7 cellular contexts compared by ENCODE assay signal in genomic region chr22:10722804-10723203, GRCh38.
DNase-seq lines count a peak whose midpoint lies in the region; ATAC-seq and TF ChIP-seq lines count a peak whose summit lies in the region.
"Not testable (repeated sequence)": the region's sequence is repeated elsewhere in the genome, so short reads cannot be mapped to it uniquely, and the experiment has no call there.

No MANE protein-coding gene starts in this region.

- ATAC-seq in foreskin keratinocyte (peak; percentile 31), mucosa of descending colon (peak; percentile 7), aorta (ENCODE audit: low FRiP score) (peak; percentile 28)
- peak; percentile 9 for ATAC-seq in stimulated activated naive CD8-positive, alpha-beta T cell treated with anti-CD3 and anti-CD28 coated beads, Interleukin-15, Interleukin-2, amounts not matched to agents 100 U/mL and 50 U/mL, for 24 hours

- not testable (repeated sequence) for H3K79me2 ChIP-seq in Karpas-422 (ENCODE audit: low read length)

- TF ChIP-seq CTCF in foreskin keratinocyte (conservative IDR thresholded peaks at IDR 0.05); liver (IDR thresholded peaks at IDR 0.05; ENCODE audit: low read depth, low read length, missing input control); mucosa of descending colon (IDR thresholded peaks at IDR 0.05): not testable (repeated sequence)

- H3K27ac ChIP-seq in Karpas-422 (ENCODE audit: low read length); foreskin keratinocyte; liver (ENCODE audit: low read depth in 1 of 2, low read length in 2 of 2); aorta (ENCODE audit: low read depth in 1 of 2, low read length in 2 of 2): not testable (repeated sequence)

- not testable (repeated sequence) for H4K20me1 ChIP-seq in Karpas-422 (ENCODE audit: insufficient read depth, low read depth, low read length)

- not testable (repeated sequence) for H3K9ac ChIP-seq in Karpas-422 (ENCODE audit: low read length); liver (ENCODE audit: low read depth in 1 of 2, low read length in 2 of 2)

- not testable (repeated sequence) for TF ChIP-seq RAD21 in liver (IDR thresholded peaks at IDR 0.05)

- not testable (repeated sequence) for H3K4me1 ChIP-seq in Karpas-422 (ENCODE audit: low read length); foreskin keratinocyte; liver (ENCODE audit: control insufficient read depth in 4 of 4, insufficient read depth in 4 of 4, low read length in 3 of 4); mucosa of descending colon (ENCODE audit: low read depth); aorta (ENCODE audit: control insufficient read depth in 1 of 2, insufficient read depth in 2 of 2, low read length in 2 of 2)

- H3K9me3 ChIP-seq in Karpas-422 (ENCODE audit: low read length) (peaks cover 42% of the 10 kb centered on the region), liver (ENCODE audit: control insufficient read depth in 4 of 4, low read length in 3 of 4) (peaks cover 12 to 69% (median 55%) of the 10 kb centered on the region in 4 donors), mucosa of descending colon (peaks cover 71% of the 10 kb centered on the region)
- H3K9me3 ChIP-seq in aorta (ENCODE audit: control insufficient read depth, low read length), result not testable (repeated sequence)

- 0 out of 2 replicates have a peak overlapping the region, but pooled peaks have one; percentile 2 for H3K4me3 ChIP-seq in Karpas-422 (ENCODE audit: low read length)
- H3K4me3 ChIP-seq in liver (ENCODE audit: low read depth in 1 of 3, low read length in 3 of 3), result peak overlapping the region in 2 of 3 donors; percentile 0 to 28
- not testable (repeated sequence) for H3K4me3 ChIP-seq in mucosa of descending colon; aorta (ENCODE audit: low read length in 2 of 2)

- WGBS in liver, result 51% methylated on average over 9 of the region's 9 CpGs
- 61 to 62% methylated on average over 9 of the region's 9 CpGs for WGBS in aorta, 2 donors

- not testable (repeated sequence) for H3K27me3 ChIP-seq in Karpas-422 (ENCODE audit: low read length); foreskin keratinocyte; liver (ENCODE audit: control insufficient read depth in 4 of 4, insufficient read depth in 4 of 4, low read length in 3 of 4); aorta (ENCODE audit: control insufficient read depth in 1 of 2, insufficient read depth in 2 of 2, low read length in 1 of 2)

- not testable (repeated sequence) for H3K36me3 ChIP-seq in Karpas-422 (ENCODE audit: insufficient read depth, low read length); liver (ENCODE audit: control insufficient read depth in 4 of 4, insufficient read depth in 3 of 4, low read depth in 1 of 4, low read length in 3 of 4); mucosa of descending colon (ENCODE audit: low read depth); aorta (ENCODE audit: control insufficient read depth in 1 of 2, insufficient read depth in 2 of 2, low read length in 1 of 2)

- H2AFZ ChIP-seq in Karpas-422 (ENCODE audit: low read length), result not testable (repeated sequence)

- DNase-seq in HT1080 (ENCODE audit: low read depth), result peak; percentile 1
- not testable (repeated sequence) for DNase-seq in Karpas-422; foreskin keratinocyte; mucosa of descending colon; stimulated activated naive CD8-positive, alpha-beta T cell treated with anti-CD3 and anti-CD28 coated beads, Interleukin-15, Interleukin-2, amounts not matched to agents 100 U/mL and 50 U/mL, for 24 hours; aorta

- not testable (repeated sequence) for H3K9me2 ChIP-seq in Karpas-422 (replicated peaks; ENCODE audit: insufficient read depth, low read length)

- H3K4me2 ChIP-seq in Karpas-422 (ENCODE audit: low read depth, low read length, poor library complexity, severe bottlenecking), result not testable (repeated sequence)

- intact Hi-C loops in mucosa of descending colon (cut with DNase I, micrococcal nuclease); aorta (cut with DNase I): not testable (repeated sequence)
